Comparison of ENCODE assay signal across 8 cellular contexts in the genomic region with DNA sequence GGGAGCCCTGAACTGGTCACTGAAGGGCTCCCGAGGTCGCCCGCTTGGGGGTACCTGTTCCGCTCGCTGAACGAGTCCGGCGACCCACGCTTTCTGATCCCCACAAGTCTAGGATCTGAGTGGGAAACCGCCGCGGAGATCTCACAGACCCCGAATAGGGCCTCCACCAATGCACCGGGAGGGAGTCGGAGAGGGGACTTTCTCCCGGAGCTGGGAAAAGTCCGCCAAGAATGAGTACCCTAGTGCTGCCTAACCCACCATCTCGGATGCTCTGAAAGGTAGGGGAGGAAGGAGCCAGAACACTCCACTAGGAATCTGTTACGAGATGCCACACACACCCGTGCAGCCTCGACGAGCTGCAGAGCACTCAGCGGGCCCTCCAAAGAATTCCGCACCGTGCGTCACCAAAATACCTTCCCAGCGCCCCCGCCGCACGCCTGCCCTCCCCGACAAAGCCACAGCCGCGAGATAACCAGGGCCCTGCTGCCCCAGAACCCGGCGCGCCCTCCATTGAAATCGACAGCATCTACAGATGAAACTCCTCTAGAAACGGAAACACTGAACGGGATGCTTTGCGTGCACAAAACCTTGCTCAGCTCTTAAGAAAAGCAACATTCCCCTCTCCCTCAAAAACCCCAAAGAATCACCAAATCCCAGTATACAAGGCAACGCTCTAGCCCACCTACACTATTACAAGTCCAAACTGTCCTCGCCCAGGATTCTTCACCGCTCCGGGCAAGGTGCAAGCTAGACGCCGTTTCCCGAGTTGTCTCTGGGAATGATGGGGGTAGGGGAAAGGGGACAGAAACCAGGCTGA.
DNase-seq lines count a peak whose midpoint lies in the region; ATAC-seq and TF ChIP-seq lines count a peak whose summit lies in the region.

No MANE protein-coding gene starts in this region.

- DNase-seq in AG09309 (ENCODE audit: low read depth) (no peak), adipocyte (ENCODE audit: low read depth) (peak; percentile 85), NCI-H1092 treated with DMSO at 0.1 percent for 48 hours (lab: John Stamatoyannopoulos, UW) (no peak)

- ATAC-seq in HG03196 (IDR thresholded peaks at IDR 0.05; ENCODE audit: unreplicated experiment) (no peak), GM19328 (IDR thresholded peaks at IDR 0.05; ENCODE audit: unreplicated experiment) (no peak)

- H3K9me3 ChIP-seq in HUES48 (ENCODE audit: control insufficient read depth, insufficient read depth, low read length) (no peaks in the 10 kb centered on the region), adipocyte (ENCODE audit: control insufficient read depth, low read length) (no peaks in the 10 kb centered on the region), iPS-15b (ENCODE audit: control insufficient read depth, insufficient read depth, low read length) (no peaks in the 10 kb centered on the region)

- H3K4me1 ChIP-seq in HUES48 (ENCODE audit: control insufficient read depth, insufficient read depth, low read length) (peaks cover 43% of the 10 kb centered on the region), adipocyte (ENCODE audit: control insufficient read depth, insufficient read depth, low read length) (peaks cover 60% of the 10 kb centered on the region), iPS-15b (ENCODE audit: control insufficient read depth, insufficient read depth, low read length) (peaks cover 14% of the 10 kb centered on the region)

- H3K27me3 ChIP-seq in HUES48 (ENCODE audit: control insufficient read depth, insufficient read depth, low read length) (peaks cover 90% of the 10 kb centered on the region), adipocyte (replicated peaks; ENCODE audit: control insufficient read depth, insufficient read depth, low read length) (no peaks in the 10 kb centered on the region), iPS-15b (ENCODE audit: control insufficient read depth, insufficient read depth, low read length) (peaks cover 94% of the 10 kb centered on the region)

- no peaks in the 10 kb centered on the region for H3K36me3 ChIP-seq in HUES48 (ENCODE audit: control insufficient read depth, insufficient read depth, low read length)
- H3K36me3 ChIP-seq in adipocyte (ENCODE audit: control insufficient read depth, insufficient read depth, low read length, severe bottlenecking), result no peaks in the 10 kb centered on the region
- H3K36me3 ChIP-seq in iPS-15b (ENCODE audit: control insufficient read depth, insufficient read depth, low read length), result no peaks in the 10 kb centered on the region

- H3K4me3 ChIP-seq in AG09309 (ENCODE audit: control insufficient read depth, low read depth, low read length), result peak overlapping the region; percentile 72
- H3K4me3 ChIP-seq in HUES48 (ENCODE audit: low read depth, low read length), result peak overlapping the region; percentile 83
- H3K4me3 ChIP-seq in adipocyte (ENCODE audit: low read length), result peak overlapping the region; percentile 91
- H3K4me3 ChIP-seq in iPS-15b (ENCODE audit: low read depth, low read length), result peak overlapping the region; percentile 53
- peak overlapping the region; percentile 28 to 56 (median 46) for H3K4me3 ChIP-seq in skin epidermis

- no peak overlapping the region for H3K27ac ChIP-seq in HUES48 (ENCODE audit: low read depth, low read length)
- H3K27ac ChIP-seq in skin epidermis, result peak overlapping the region in 20 of 21 experiments; percentile 39 to 86 (median 71)

- no peak for TF ChIP-seq CTCF in AG09309 (IDR thresholded peaks at IDR 0.05; ENCODE audit: control insufficient read depth, insufficient read depth, low read depth, low read length, missing control alignments)

- H3K9ac ChIP-seq in HUES48 (ENCODE audit: low read depth, low read length) (peak overlapping the region; percentile 41), adipocyte (ENCODE audit: low read length) (peak overlapping the region; percentile 94), iPS-15b (ENCODE audit: low read depth, low read length) (peak overlapping the region; percentile 8)

Comparison
In these comparisons a context has a peak if more than half of its experiments do, and no peak if none do; other contexts are left out.
1. H3K9ac ChIP-seq: peak in every context shown above with its lines; median percentile 94 in adipocyte; 41 in HUES48; 8 in iPS-15b.